ENCODE assay signal across 2 cellular contexts in the genomic region with DNA sequence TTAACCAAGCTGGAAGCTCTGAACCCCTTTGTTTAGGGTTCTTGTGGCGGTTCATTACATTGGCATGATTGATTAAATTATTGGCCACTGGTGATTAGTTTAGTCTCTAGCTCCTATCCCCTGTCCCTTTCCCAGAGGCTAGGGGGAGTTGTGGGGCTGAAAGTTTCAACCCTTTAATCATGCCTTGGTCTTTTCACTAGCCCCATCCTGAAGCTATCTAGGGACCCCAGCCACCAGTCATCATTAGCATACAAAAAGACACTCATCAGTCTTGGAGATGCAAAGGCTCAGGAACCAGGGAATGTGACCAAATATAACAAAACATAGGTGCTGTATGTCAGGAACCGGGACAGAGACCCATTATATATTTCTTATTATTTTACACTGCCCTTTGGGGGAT.
TF ChIP-seq lines count a peak whose summit lies in the region.

No MANE protein-coding gene starts in this region.

TF ChIP-seq in WTC11, 78 proteins besides CTCF, POLR2A, EP300 and RAD21:
- TF ChIP-seq ZNF416 (CRISPR knock-in tag; IDR thresholded peaks at IDR 0.05) (no peak), TP53 (CRISPR knock-in tag; IDR thresholded peaks at IDR 0.05) (no peak), NR3C1 (CRISPR knock-in tag; conservative IDR thresholded peaks at IDR 0.05; ENCODE audit: low read depth) (no peak), ZNF671 (CRISPR knock-in tag; IDR thresholded peaks at IDR 0.05) (no peak), OVOL2 (CRISPR knock-in tag; IDR thresholded peaks at IDR 0.05; ENCODE audit: borderline replicate concordance) (no peak), JUN (CRISPR knock-in tag; IDR thresholded peaks at IDR 0.05) (no peak), SMAD3 (CRISPR knock-in tag; IDR thresholded peaks at IDR 0.05; ENCODE audit: borderline replicate concordance) (no peak), EMX1 (CRISPR knock-in tag; IDR thresholded peaks at IDR 0.05) (no peak), ZNF317 (CRISPR knock-in tag; IDR thresholded peaks at IDR 0.05; ENCODE audit: borderline replicate concordance, low read depth) (no peak), FOXK1 (CRISPR knock-in tag; IDR thresholded peaks at IDR 0.05) (no peak), ESRRA (CRISPR knock-in tag; IDR thresholded peaks at IDR 0.05; ENCODE audit: borderline replicate concordance) (no peak)
- TF ChIP-seq, protein P1, sequence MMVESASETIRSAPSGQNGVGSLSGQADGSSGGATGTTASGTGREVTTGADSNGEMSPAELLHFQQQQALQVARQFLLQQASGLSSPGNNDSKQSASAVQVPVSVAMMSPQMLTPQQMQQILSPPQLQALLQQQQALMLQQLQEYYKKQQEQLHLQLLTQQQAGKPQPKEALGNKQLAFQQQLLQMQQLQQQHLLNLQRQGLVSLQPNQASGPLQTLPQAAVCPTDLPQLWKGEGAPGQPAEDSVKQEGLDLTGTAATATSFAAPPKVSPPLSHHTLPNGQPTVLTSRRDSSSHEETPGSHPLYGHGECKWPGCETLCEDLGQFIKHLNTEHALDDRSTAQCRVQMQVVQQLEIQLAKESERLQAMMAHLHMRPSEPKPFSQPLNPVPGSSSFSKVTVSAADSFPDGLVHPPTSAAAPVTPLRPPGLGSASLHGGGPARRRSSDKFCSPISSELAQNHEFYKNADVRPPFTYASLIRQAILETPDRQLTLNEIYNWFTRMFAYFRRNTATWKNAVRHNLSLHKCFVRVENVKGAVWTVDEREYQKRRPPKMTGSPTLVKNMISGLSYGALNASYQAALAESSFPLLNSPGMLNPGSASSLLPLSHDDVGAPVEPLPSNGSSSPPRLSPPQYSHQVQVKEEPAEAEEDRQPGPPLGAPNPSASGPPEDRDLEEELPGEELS (CRISPR knock-in tag; IDR thresholded peaks at IDR 0.05): no peak
- TF ChIP-seq, protein P2, sequence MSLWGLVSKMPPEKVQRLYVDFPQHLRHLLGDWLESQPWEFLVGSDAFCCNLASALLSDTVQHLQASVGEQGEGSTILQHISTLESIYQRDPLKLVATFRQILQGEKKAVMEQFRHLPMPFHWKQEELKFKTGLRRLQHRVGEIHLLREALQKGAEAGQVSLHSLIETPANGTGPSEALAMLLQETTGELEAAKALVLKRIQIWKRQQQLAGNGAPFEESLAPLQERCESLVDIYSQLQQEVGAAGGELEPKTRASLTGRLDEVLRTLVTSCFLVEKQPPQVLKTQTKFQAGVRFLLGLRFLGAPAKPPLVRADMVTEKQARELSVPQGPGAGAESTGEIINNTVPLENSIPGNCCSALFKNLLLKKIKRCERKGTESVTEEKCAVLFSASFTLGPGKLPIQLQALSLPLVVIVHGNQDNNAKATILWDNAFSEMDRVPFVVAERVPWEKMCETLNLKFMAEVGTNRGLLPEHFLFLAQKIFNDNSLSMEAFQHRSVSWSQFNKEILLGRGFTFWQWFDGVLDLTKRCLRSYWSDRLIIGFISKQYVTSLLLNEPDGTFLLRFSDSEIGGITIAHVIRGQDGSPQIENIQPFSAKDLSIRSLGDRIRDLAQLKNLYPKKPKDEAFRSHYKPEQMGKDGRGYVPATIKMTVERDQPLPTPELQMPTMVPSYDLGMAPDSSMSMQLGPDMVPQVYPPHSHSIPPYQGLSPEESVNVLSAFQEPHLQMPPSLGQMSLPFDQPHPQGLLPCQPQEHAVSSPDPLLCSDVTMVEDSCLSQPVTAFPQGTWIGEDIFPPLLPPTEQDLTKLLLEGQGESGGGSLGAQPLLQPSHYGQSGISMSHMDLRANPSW (CRISPR knock-in tag; conservative IDR thresholded peaks at IDR 0.05; ENCODE audit: low read depth): no peak
- TF ChIP-seq, protein P3, sequence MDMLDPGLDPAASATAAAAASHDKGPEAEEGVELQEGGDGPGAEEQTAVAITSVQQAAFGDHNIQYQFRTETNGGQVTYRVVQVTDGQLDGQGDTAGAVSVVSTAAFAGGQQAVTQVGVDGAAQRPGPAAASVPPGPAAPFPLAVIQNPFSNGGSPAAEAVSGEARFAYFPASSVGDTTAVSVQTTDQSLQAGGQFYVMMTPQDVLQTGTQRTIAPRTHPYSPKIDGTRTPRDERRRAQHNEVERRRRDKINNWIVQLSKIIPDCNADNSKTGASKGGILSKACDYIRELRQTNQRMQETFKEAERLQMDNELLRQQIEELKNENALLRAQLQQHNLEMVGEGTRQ (CRISPR knock-in tag; IDR thresholded peaks at IDR 0.05): no peak

TF ChIP-seq in GM12891, 5 proteins besides CTCF, POLR2A, EP300 and RAD21:
- no peak for TF ChIP-seq SPI1 (IDR thresholded peaks at IDR 0.05; ENCODE audit: low read depth, low read length)
- TF ChIP-seq POLR2AphosphoS5 (IDR thresholded peaks at IDR 0.05; ENCODE audit: low read depth, low read length): no peak
- TF ChIP-seq POU2F2 (IDR thresholded peaks at IDR 0.05; ENCODE audit: low read depth, low read length): no peak
- no peak for TF ChIP-seq TAF1 (IDR thresholded peaks at IDR 0.05; ENCODE audit: low read depth, low read length)
- TF ChIP-seq PAX5 (IDR thresholded peaks at IDR 0.05; ENCODE audit: insufficient read depth, low read length, severe bottlenecking): no peak
TF ChIP-seq in GM12891: peak in this region for 0.
